8 cellular contexts compared by ENCODE assay signal in genomic region chr2:86372641-86373502, GRCh38. TPM values are rescaled to one million over a fixed set of nuclear protein-coding genes. Genes with fewer than 3 reads are reported as not detected.
DNase-seq lines count a peak whose midpoint lies in the region; ATAC-seq and TF ChIP-seq lines count a peak whose summit lies in the region.

No MANE protein-coding gene starts in this region.

- H3K4me1 ChIP-seq in A673 (ENCODE audit: insufficient read depth, low read length, poor library complexity, severe bottlenecking) = peaks cover 4% of the 10 kb centered on the region
- peaks cover 8% of the 10 kb centered on the region for H3K4me1 ChIP-seq in lower lobe of right lung

- DNase-seq in A673 (ENCODE audit: low spot score) = peak; percentile 73
- DNase-seq in GM12865 (ENCODE audit: low read depth) = peak; percentile 35
- DNase-seq in NCI-H748 (lab: John Stamatoyannopoulos, UW; ENCODE audit: unreplicated experiment) = peak; percentile 45
- DNase-seq in cerebellum (ENCODE audit: low spot score) = peak; percentile 41
- no peak for DNase-seq in lower lobe of right lung
- DNase-seq in NCI-H1048 (lab: John Stamatoyannopoulos, UW) = no peak
- DNase-seq in T-helper 1 cell = no peak

- H3K4me3 ChIP-seq in A673 (ENCODE audit: low read depth, low read length, poor library complexity, severe bottlenecking) (no peak overlapping the region), GM12865 (ENCODE audit: low read depth, low read length) (no peak overlapping the region), lower lobe of right lung (no peak overlapping the region)

- intact Hi-C loops in A673 (cut with micrococcal nuclease; ENCODE audit: unreplicated experiment) = no loop called here
- intact Hi-C loops in lower lobe of right lung (cut with DNase I) = no loop called here

- H3K27me3 ChIP-seq in A673 (replicated peaks; ENCODE audit: insufficient read depth, low read depth, low read length, poor library complexity) (no peaks in the 10 kb centered on the region), lower lobe of right lung (ENCODE audit: low read depth) (no peaks in the 10 kb centered on the region)

- H3K36me3 ChIP-seq in A673 (ENCODE audit: insufficient read depth, low read length, poor library complexity, severe bottlenecking) (no peaks in the 10 kb centered on the region), lower lobe of right lung (no peaks in the 10 kb centered on the region)

- CTCF ChIA-PET in A673 (lab: Charles Lee) = interaction anchor here (0.6 to 1.8 kb wide), 5 partner anchors 23 to 812 kb away, joined by 3 to 8 read pairs (median 3); partner anchors contain the start of gene GGCX

- no TSS peak for BruUV-seq in A673 (replicated peaks; lab: Mats Ljungman, UMichigan)

- POLR2A ChIA-PET in A673 (lab: Charles Lee; ENCODE audit: low non-redundant PET) = no interaction called here

- TF ChIP-seq CTCF in A673 (conservative IDR thresholded peaks at IDR 0.05; ENCODE audit: low read depth, low read length) = peak; percentile 75
- peak; percentile 41 for TF ChIP-seq CTCF in GM12865 (IDR thresholded peaks at IDR 0.05; ENCODE audit: insufficient read depth, low read depth, low read length, missing control alignments)
- peak; percentile 55 for TF ChIP-seq CTCF in lower lobe of right lung (IDR thresholded peaks at IDR 0.05)

- H3K27ac ChIP-seq in A673 (ENCODE audit: low read depth, low read length, poor library complexity, severe bottlenecking) (no peak overlapping the region), lower lobe of right lung (no peak overlapping the region)

- no peaks in the 10 kb centered on the region for H3K9me3 ChIP-seq in A673 (ENCODE audit: low read depth, low read length, poor library complexity, severe bottlenecking)
- H3K9me3 ChIP-seq in lower lobe of right lung = peaks cover 4% of the 10 kb centered on the region

- peak; percentile 72 to 74 for ATAC-seq in lower lobe of right lung
- ATAC-seq in GM21390 (IDR thresholded peaks at IDR 0.05; ENCODE audit: unreplicated experiment) = no peak

RNA-seq across cellular contexts. Expression of gene REEP1, which starts 35.4 kb away (rescaled TPM):
- total RNA-seq in A673 (2021) (3.6 and 4.8 TPM in 2 replicates), cerebellum (75.8 TPM), lower lobe of right lung (6.9 TPM)

Comparison
In these comparisons a context has a peak if more than half of its experiments do, and no peak if none do; other contexts are left out.
1. DNase-seq: peak in A673 (single experiment), GM12865 (single experiment), NCI-H748 (single experiment) and cerebellum (single experiment); none in lower lobe of right lung (single experiment), NCI-H1048 (single experiment) and T-helper 1 cell (0 of 5).
2. Peak in every context shown above with its lines, with median percentiles within 50 percentile points of each other: CTCF ChIP-seq.